Comparison of ENCODE assay signal across 1 cellular context in the genomic region with DNA sequence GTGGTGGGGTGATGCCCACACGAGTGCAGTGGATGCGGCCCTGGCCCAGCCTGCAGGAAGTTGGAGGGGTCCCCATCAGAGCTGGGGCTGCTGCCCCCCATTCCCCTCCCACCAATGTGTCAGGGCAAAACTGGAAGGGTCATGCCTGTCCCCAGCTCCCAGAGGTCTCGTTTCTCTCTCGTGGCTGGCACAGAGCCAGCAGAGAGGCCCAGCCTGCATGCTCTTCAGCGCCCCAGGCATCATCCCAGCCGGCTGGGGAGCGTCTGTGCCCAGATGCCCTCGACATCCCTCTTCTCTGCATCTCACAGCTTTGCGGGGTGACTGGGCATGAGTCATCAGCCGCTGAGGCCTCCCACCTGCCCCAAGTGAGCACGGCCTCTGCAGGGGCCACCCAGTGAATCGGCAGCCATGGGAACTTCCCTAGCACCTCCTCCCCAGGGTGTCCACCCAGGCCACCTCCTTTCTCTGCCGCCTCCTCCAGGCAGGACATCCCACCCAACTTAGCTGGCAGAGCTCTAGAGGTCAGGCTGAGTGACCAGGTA.
TF ChIP-seq lines count a peak whose summit lies in the region.

No MANE protein-coding gene starts in this region.

TF ChIP-seq in HepG2, 621 proteins besides CTCF, POLR2A, EP300 and RAD21 (continued from another document):
- TF ChIP-seq, protein P1, sequence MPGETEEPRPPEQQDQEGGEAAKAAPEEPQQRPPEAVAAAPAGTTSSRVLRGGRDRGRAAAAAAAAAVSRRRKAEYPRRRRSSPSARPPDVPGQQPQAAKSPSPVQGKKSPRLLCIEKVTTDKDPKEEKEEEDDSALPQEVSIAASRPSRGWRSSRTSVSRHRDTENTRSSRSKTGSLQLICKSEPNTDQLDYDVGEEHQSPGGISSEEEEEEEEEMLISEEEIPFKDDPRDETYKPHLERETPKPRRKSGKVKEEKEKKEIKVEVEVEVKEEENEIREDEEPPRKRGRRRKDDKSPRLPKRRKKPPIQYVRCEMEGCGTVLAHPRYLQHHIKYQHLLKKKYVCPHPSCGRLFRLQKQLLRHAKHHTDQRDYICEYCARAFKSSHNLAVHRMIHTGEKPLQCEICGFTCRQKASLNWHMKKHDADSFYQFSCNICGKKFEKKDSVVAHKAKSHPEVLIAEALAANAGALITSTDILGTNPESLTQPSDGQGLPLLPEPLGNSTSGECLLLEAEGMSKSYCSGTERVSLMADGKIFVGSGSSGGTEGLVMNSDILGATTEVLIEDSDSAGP (CRISPR knock-in tag; IDR thresholded peaks at IDR 0.05; ENCODE audit: borderline replicate concordance): peak; percentile 59; the same call in 1 of the 2 replicates
- no peak for TF ChIP-seq ZNF414 (CRISPR knock-in tag; IDR thresholded peaks at IDR 0.05)
- TF ChIP-seq FOSL2 (CRISPR knock-in tag; IDR thresholded peaks at IDR 0.05): peak; percentile 83
- no peak for TF ChIP-seq SRF (IDR thresholded peaks at IDR 0.05; ENCODE audit: low read depth, low read length)
- TF ChIP-seq ZNF431 (CRISPR knock-in tag; IDR thresholded peaks at IDR 0.05; ENCODE audit: borderline replicate concordance, low read depth): no peak
- TF ChIP-seq PPARG (CRISPR knock-in tag; conservative IDR thresholded peaks at IDR 0.05): no peak
- no peak for TF ChIP-seq ZFP36L1 (CRISPR knock-in tag; IDR thresholded peaks at IDR 0.05)
- TF ChIP-seq TOE1 (CRISPR knock-in tag; IDR thresholded peaks at IDR 0.05): no peak
- TF ChIP-seq, protein P2, sequence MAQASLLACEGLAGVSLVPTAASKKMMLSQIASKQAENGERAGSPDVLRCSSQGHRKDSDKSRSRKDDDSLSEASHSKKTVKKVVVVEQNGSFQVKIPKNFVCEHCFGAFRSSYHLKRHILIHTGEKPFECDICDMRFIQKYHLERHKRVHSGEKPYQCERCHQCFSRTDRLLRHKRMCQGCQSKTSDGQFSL (CRISPR knock-in tag; IDR thresholded peaks at IDR 0.05): no peak
- 0 out of 2 replicates have a peak, but pooled peaks have one; percentile 26 for TF ChIP-seq PITX1 (CRISPR knock-in tag; IDR thresholded peaks at IDR 0.05)
- TF ChIP-seq ZNF839 (CRISPR knock-in tag; IDR thresholded peaks at IDR 0.05; ENCODE audit: borderline replicate concordance): peak; percentile 10; the same call in 1 of the 2 replicates
- TF ChIP-seq MYC (CRISPR knock-in tag; IDR thresholded peaks at IDR 0.05; ENCODE audit: borderline replicate concordance): peak; percentile 16; the same call in 1 of the 2 replicates
- TF ChIP-seq SUZ12 (IDR thresholded peaks at IDR 0.05; ENCODE audit: low read depth, low read length): no peak
- TF ChIP-seq, protein P3, sequence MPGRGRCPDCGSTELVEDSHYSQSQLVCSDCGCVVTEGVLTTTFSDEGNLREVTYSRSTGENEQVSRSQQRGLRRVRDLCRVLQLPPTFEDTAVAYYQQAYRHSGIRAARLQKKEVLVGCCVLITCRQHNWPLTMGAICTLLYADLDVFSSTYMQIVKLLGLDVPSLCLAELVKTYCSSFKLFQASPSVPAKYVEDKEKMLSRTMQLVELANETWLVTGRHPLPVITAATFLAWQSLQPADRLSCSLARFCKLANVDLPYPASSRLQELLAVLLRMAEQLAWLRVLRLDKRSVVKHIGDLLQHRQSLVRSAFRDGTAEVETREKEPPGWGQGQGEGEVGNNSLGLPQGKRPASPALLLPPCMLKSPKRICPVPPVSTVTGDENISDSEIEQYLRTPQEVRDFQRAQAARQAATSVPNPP (CRISPR knock-in tag; IDR thresholded peaks at IDR 0.05): no peak
- no peak for TF ChIP-seq ZNF124 (CRISPR knock-in tag; IDR thresholded peaks at IDR 0.05)
- no peak for TF ChIP-seq ZMYM2 (CRISPR knock-in tag; IDR thresholded peaks at IDR 0.05)
- no peak for TF ChIP-seq ZNF296 (CRISPR knock-in tag; conservative IDR thresholded peaks at IDR 0.05)
- no peak for TF ChIP-seq MXD4 (CRISPR knock-in tag; IDR thresholded peaks at IDR 0.05)
- no peak for TF ChIP-seq ZNF451 (CRISPR knock-in tag; IDR thresholded peaks at IDR 0.05)
- no peak for TF ChIP-seq ZNF878 (CRISPR knock-in tag; IDR thresholded peaks at IDR 0.05)
- TF ChIP-seq LCORL (IDR thresholded peaks at IDR 0.05): 0 out of 2 replicates have a peak, but pooled peaks have one; percentile 43
- TF ChIP-seq LCORL (CRISPR knock-in tag; IDR thresholded peaks at IDR 0.05): no peak
- peak; percentile 35 for TF ChIP-seq AGO1 (IDR thresholded peaks at IDR 0.05; ENCODE audit: low read depth, low read length, poor library complexity, severe bottlenecking)
- no peak for TF ChIP-seq TRIM22 (IDR thresholded peaks at IDR 0.05)
- no peak for TF ChIP-seq HNF1A (IDR thresholded peaks at IDR 0.05; ENCODE audit: low read depth)
- no peak for TF ChIP-seq HNF1A (CRISPR knock-in tag; IDR thresholded peaks at IDR 0.05; ENCODE audit: borderline replicate concordance)
- TF ChIP-seq KLF6 (CRISPR knock-in tag; IDR thresholded peaks at IDR 0.05): no peak
- TF ChIP-seq, protein P4, sequence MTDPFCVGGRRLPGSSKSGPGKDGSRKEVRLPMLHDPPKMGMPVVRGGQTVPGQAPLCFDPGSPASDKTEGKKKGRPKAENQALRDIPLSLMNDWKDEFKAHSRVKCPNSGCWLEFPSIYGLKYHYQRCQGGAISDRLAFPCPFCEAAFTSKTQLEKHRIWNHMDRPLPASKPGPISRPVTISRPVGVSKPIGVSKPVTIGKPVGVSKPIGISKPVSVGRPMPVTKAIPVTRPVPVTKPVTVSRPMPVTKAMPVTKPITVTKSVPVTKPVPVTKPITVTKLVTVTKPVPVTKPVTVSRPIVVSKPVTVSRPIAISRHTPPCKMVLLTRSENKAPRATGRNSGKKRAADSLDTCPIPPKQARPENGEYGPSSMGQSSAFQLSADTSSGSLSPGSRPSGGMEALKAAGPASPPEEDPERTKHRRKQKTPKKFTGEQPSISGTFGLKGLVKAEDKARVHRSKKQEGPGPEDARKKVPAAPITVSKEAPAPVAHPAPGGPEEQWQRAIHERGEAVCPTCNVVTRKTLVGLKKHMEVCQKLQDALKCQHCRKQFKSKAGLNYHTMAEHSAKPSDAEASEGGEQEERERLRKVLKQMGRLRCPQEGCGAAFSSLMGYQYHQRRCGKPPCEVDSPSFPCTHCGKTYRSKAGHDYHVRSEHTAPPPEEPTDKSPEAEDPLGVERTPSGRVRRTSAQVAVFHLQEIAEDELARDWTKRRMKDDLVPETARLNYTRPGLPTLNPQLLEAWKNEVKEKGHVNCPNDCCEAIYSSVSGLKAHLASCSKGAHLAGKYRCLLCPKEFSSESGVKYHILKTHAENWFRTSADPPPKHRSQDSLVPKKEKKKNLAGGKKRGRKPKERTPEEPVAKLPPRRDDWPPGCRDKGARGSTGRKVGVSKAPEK (CRISPR knock-in tag; IDR thresholded peaks at IDR 0.05; ENCODE audit: borderline replicate concordance): no peak
- TF ChIP-seq ZSCAN25 (CRISPR knock-in tag; IDR thresholded peaks at IDR 0.05): peak; percentile 43; the same call in 1 of the 2 replicates
- TF ChIP-seq FLYWCH1 (CRISPR knock-in tag; IDR thresholded peaks at IDR 0.05): no peak
- TF ChIP-seq ZNF776 (CRISPR knock-in tag; IDR thresholded peaks at IDR 0.05): 0 out of 2 replicates have a peak, but pooled peaks have one; percentile 27
- TF ChIP-seq ZNF83 (CRISPR knock-in tag; IDR thresholded peaks at IDR 0.05; ENCODE audit: borderline replicate concordance): 0 out of 2 replicates have a peak, but pooled peaks have one; percentile 62
- no peak for TF ChIP-seq HNF4G (IDR thresholded peaks at IDR 0.05; ENCODE audit: borderline replicate concordance, low read depth, low read length)
- no peak for TF ChIP-seq HNF4G (CRISPR knock-in tag; IDR thresholded peaks at IDR 0.05; ENCODE audit: borderline replicate concordance, low read depth)
- no peak for TF ChIP-seq CEBPB (IDR thresholded peaks at IDR 0.05; ENCODE audit: borderline replicate concordance, low read depth, low read length)
- TF ChIP-seq, protein P5, sequence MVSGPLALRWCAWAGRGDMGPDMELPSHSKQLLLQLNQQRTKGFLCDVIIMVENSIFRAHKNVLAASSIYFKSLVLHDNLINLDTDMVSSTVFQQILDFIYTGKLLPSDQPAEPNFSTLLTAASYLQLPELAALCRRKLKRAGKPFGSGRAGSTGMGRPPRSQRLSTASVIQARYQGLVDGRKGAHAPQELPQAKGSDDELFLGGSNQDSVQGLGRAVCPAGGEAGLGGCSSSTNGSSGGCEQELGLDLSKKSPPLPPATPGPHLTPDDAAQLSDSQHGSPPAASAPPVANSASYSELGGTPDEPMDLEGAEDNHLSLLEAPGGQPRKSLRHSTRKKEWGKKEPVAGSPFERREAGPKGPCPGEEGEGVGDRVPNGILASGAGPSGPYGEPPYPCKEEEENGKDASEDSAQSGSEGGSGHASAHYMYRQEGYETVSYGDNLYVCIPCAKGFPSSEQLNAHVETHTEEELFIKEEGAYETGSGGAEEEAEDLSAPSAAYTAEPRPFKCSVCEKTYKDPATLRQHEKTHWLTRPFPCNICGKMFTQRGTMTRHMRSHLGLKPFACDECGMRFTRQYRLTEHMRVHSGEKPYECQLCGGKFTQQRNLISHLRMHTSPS (CRISPR knock-in tag; IDR thresholded peaks at IDR 0.05; ENCODE audit: low read depth): peak; percentile 51; the same call in 1 of the 2 replicates
- peak; percentile 85 for TF ChIP-seq HNRNPL (IDR thresholded peaks at IDR 0.05; ENCODE audit: low read depth, low read length)
- peak; percentile 31; the same call in 1 of the 2 replicates for TF ChIP-seq ARID4A (CRISPR knock-in tag; IDR thresholded peaks at IDR 0.05; ENCODE audit: borderline replicate concordance)
- TF ChIP-seq SIX1 (CRISPR knock-in tag; IDR thresholded peaks at IDR 0.05; ENCODE audit: borderline replicate concordance): no peak
- no peak for TF ChIP-seq NFATC3 (CRISPR knock-in tag; IDR thresholded peaks at IDR 0.05)
